In the genomic region with DNA sequence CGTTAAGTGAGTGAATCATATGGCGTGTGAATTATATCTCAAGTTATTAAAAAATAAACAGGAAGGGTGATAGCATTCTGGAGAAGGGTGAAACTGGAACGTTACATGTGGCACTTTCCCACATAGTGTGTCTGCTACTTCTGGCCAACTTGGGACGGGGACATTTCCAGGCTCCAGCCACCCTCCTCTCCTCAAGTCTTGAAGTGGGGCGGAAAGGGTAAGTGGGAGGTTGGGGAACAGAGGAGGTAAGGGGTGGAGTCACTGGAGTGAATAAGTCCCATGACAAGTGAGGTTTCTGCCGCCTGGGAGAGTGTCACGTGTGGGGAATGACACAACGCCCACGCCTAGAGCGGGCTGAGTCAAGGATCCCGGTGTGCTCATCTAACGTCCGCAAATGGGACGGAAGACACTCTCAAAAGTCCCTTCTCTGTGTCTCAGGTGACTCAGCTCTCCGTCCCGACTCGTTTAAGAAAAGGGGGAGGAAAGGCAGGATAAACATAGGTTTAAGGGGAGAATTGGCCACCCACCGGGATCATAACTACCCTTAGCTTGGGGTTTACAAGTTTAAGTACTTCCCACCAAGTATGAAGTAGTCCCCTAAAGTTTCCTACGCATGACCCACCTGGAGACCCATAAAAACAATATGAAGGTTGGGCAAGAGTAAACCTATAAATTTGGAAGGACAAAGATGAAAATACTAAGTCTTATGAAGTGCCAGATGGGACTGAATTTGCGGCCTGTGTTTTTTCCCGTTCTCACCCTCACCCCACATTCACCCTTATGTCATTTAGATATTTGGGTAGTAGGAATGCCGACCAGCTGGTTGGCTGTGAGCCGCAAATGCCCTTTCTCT, we compare ENCODE assay signal across 1 cellular context.
TF ChIP-seq lines count a peak whose summit lies in the region.

No MANE protein-coding gene starts in this region.

TF ChIP-seq in HepG2, 621 proteins besides CTCF, POLR2A, EP300 and RAD21 (continued from another document and continues in another):
- TF ChIP-seq, protein P1, sequence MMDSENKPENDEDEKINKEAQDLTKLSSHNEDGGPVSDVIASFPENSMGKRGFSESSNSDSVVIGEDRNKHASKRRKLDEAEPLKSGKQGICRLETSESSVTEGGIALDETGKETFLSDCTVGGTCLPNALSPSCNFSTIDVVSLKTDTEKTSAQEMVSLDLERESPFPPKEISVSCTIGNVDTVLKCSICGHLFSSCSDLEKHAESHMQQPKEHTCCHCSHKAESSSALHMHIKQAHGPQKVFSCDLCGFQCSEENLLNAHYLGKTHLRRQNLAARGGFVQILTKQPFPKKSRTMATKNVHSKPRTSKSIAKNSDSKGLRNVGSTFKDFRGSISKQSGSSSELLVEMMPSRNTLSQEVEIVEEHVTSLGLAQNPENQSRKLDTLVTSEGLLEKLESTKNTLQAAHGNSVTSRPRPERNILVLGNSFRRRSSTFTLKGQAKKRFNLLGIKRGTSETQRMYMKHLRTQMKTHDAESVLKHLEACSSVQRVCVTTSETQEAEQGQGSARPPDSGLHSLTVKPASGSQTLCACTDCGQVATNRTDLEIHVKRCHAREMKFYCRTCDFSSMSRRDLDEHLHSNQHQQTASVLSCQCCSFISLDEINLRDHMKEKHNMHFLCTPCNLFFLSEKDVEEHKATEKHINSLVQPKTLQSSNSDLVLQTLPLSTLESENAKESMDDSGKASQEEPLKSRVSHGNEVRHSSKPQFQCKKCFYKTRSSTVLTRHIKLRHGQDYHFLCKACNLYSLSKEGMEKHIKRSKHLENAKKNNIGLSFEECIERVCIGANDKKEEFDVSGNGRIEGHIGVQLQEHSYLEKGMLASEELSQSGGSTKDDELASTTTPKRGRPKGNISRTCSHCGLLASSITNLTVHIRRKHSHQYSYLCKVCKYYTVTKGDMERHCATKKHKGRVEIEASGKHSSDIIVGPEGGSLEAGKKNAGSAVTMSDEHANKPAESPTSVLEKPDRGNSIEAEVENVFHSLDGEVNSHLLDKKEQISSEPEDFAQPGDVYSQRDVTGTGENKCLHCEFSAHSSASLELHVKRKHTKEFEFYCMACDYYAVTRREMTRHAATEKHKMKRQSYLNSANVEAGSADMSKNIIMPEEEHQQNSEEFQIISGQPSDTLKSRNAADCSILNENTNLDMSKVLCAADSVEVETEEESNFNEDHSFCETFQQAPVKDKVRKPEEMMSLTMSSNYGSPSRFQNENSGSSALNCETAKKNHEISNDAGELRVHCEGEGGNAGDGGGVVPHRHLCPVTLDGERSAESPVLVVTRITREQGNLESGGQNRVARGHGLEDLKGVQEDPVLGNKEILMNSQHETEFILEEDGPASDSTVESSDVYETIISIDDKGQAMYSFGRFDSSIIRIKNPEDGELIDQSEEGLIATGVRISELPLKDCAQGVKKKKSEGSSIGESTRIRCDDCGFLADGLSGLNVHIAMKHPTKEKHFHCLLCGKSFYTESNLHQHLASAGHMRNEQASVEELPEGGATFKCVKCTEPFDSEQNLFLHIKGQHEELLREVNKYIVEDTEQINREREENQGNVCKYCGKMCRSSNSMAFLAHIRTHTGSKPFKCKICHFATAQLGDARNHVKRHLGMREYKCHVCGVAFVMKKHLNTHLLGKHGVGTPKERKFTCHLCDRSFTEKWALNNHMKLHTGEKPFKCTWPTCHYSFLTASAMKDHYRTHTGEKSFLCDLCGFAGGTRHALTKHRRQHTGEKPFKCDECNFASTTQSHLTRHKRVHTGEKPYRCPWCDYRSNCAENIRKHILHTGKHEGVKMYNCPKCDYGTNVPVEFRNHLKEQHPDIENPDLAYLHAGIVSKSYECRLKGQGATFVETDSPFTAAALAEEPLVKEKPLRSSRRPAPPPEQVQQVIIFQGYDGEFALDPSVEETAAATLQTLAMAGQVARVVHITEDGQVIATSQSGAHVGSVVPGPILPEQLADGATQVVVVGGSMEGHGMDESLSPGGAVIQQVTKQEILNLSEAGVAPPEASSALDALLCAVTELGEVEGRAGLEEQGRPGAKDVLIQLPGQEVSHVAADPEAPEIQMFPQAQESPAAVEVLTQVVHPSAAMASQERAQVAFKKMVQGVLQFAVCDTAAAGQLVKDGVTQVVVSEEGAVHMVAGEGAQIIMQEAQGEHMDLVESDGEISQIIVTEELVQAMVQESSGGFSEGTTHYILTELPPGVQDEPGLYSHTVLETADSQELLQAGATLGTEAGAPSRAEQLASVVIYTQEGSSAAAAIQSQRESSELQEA (CRISPR knock-in tag; IDR thresholded peaks at IDR 0.05; ENCODE audit: not compliant biosample characterization): peak; percentile 23
- TF ChIP-seq, protein P2, sequence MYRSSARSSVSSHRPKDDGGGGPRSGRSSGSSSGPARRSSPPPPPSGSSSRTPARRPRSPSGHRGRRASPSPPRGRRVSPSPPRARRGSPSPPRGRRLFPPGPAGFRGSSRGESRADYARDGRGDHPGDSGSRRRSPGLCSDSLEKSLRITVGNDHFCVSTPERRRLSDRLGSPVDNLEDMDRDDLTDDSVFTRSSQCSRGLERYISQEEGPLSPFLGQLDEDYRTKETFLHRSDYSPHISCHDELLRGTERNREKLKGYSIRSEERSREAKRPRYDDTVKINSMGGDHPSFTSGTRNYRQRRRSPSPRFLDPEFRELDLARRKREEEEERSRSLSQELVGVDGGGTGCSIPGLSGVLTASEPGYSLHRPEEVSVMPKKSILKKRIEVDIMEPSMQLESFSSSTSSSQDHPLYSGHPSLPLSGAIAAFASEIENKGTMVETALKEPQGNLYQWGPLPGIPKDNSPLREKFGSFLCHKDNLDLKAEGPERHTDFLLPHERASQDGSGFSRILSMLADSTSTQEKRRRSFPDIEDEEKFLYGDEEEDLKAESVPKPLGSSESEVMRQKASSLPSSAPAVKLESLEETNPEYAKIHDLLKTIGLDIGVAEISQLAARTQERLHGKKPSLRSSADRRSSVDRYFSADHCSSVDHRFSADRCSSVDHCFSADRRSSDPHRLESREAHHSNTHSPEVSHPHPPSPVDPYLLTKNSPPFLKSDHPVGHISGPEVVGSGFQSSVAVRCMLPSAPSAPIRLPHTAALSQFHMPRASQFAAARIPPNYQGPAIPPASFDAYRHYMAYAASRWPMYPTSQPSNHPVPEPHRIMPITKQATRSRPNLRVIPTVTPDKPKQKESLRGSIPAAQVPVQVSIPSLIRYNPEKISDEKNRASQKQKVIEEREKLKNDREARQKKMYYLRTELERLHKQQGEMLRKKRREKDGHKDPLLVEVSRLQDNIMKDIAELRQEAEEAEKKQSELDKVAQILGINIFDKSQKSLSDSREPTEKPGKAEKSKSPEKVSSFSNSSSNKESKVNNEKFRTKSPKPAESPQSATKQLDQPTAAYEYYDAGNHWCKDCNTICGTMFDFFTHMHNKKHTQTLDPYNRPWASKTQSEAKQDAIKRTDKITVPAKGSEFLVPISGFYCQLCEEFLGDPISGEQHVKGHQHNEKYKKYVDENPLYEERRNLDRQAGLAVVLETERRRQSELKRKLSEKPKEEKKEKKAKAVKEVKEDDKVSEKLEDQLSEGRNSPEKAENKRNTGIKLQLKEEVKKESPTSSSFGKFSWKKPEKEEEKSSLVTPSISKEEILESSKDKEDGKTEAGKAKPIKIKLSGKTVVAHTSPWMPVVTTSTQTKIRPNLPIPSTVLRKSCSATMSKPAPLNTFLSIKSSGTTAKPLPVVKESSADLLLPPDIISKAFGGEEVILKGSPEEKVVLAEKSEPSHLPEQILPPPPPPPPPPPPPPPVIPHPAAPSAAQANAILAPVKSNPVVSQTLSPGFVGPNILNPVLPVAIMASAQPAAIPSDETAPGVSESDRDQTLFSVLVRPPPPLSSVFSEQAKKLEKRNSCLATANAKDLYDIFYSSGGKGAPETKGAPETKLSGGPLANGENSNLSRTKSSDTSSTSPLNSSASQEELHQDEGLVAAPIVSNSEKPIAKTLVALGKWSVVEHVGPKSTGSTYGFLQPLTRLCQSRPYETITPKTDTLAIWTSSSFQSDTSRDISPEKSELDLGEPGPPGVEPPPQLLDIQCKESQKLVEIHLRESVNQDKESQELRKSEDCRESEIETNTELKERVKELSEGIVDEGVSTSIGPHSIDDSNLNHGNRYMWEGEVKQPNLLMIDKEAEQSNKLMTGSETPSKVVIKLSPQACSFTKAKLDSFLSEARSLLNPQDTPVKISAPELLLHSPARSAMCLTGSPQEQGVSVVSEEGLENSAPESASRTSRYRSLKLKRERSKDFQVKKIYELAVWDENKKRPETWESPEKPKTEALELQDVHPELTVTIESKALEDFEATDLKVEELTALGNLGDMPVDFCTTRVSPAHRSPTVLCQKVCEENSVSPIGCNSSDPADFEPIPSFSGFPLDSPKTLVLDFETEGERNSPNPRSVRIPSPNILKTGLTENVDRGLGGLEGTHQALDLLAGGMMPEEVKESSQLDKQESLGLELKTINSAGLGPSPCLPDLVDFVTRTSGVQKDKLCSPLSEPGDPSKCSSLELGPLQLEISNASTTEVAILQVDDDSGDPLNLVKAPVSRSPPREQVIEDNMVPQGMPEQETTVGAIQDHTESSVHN (CRISPR knock-in tag; IDR thresholded peaks at IDR 0.05): no peak
- no peak for TF ChIP-seq ZNF577 (CRISPR knock-in tag; IDR thresholded peaks at IDR 0.05; ENCODE audit: borderline replicate concordance, low read depth)
- TF ChIP-seq HIVEP1 (CRISPR knock-in tag; IDR thresholded peaks at IDR 0.05): no peak
- no peak for TF ChIP-seq CHD2 (IDR thresholded peaks at IDR 0.05; ENCODE audit: low read depth, low read length)
- TF ChIP-seq ISX (CRISPR knock-in tag; conservative IDR thresholded peaks at IDR 0.05): no peak
- TF ChIP-seq ZNF12 (CRISPR knock-in tag; IDR thresholded peaks at IDR 0.05): no peak
- TF ChIP-seq NR2F1 (CRISPR knock-in tag; IDR thresholded peaks at IDR 0.05): 0 out of 4 replicates have a peak, but pooled peaks of 1 of the 2 experiments have one; percentile 24
- peak; percentile 34; the same call in 1 of the 2 replicates for TF ChIP-seq ZFY (CRISPR knock-in tag; IDR thresholded peaks at IDR 0.05)
- peak; percentile 39; the same call in 1 of the 2 replicates for TF ChIP-seq TGIF2 (CRISPR knock-in tag; IDR thresholded peaks at IDR 0.05)
- TF ChIP-seq, protein P3, sequence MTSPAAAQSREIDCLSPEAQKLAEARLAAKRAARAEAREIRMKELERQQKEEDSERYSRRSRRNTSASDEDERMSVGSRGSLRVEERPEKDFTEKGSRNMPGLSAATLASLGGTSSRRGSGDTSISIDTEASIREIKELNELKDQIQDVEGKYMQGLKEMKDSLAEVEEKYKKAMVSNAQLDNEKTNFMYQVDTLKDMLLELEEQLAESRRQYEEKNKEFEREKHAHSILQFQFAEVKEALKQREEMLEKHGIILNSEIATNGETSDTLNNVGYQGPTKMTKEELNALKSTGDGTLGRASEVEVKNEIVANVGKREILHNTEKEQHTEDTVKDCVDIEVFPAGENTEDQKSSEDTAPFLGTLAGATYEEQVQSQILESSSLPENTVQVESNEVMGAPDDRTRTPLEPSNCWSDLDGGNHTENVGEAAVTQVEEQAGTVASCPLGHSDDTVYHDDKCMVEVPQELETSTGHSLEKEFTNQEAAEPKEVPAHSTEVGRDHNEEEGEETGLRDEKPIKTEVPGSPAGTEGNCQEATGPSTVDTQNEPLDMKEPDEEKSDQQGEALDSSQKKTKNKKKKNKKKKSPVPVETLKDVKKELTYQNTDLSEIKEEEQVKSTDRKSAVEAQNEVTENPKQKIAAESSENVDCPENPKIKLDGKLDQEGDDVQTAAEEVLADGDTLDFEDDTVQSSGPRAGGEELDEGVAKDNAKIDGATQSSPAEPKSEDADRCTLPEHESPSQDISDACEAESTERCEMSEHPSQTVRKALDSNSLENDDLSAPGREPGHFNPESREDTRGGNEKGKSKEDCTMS (CRISPR knock-in tag; conservative IDR thresholded peaks at IDR 0.05): no peak
- no peak for TF ChIP-seq CC2D1A (CRISPR knock-in tag; IDR thresholded peaks at IDR 0.05)
- TF ChIP-seq, protein P4, sequence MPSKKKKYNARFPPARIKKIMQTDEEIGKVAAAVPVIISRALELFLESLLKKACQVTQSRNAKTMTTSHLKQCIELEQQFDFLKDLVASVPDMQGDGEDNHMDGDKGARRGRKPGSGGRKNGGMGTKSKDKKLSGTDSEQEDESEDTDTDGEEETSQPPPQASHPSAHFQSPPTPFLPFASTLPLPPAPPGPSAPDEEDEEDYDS (CRISPR knock-in tag; IDR thresholded peaks at IDR 0.05): peak; percentile 55
- no peak for TF ChIP-seq HNF4G (IDR thresholded peaks at IDR 0.05; ENCODE audit: borderline replicate concordance, low read depth, low read length)
- TF ChIP-seq HNF4G (CRISPR knock-in tag; IDR thresholded peaks at IDR 0.05; ENCODE audit: borderline replicate concordance, low read depth): no peak
- TF ChIP-seq, protein P5, sequence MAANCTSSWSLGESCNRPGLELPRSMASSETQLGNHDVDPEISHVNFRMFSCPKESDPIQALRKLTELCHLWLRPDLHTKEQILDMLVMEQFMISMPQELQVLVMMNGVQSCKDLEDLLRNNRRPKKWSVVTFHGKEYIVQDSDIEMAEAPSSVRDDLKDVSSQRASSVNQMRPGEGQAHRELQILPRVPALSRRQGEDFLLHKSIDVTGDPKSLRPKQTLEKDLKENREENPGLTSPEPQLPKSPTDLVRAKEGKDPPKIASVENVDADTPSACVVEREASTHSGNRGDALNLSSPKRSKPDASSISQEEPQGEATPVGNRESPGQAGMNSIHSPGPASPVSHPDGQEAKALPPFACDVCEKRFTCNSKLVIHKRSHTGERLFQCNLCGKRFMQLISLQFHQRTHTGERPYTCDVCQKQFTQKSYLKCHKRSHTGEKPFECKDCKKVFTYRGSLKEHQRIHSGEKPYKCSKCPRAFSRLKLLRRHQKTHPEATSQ (CRISPR knock-in tag; IDR thresholded peaks at IDR 0.05; ENCODE audit: borderline replicate concordance): no peak
- TF ChIP-seq ZNF180 (CRISPR knock-in tag; IDR thresholded peaks at IDR 0.05; ENCODE audit: borderline replicate concordance, low read depth): no peak
- TF ChIP-seq PAF1 (CRISPR knock-in tag; IDR thresholded peaks at IDR 0.05): no peak
- no peak for TF ChIP-seq ZNF841 (CRISPR knock-in tag; IDR thresholded peaks at IDR 0.05; ENCODE audit: borderline replicate concordance)
- TF ChIP-seq TCF7L2 (IDR thresholded peaks at IDR 0.05; ENCODE audit: low read depth, low read length): no peak
- no peak for TF ChIP-seq HOXA9 (CRISPR knock-in tag; IDR thresholded peaks at IDR 0.05; ENCODE audit: borderline replicate concordance)
- no peak for TF ChIP-seq ZNF24 (IDR thresholded peaks at IDR 0.05)
- no peak for TF ChIP-seq SRF (IDR thresholded peaks at IDR 0.05; ENCODE audit: low read depth, low read length)
- TF ChIP-seq, protein P6, sequence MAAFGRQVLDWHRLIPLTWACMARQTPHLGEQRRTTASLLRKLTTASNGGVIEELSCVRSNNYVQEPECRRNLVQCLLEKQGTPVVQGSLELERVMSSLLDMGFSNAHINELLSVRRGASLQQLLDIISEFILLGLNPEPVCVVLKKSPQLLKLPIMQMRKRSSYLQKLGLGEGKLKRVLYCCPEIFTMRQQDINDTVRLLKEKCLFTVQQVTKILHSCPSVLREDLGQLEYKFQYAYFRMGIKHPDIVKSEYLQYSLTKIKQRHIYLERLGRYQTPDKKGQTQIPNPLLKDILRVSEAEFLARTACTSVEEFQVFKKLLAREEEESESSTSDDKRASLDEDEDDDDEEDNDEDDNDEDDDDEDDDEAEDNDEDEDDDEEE (CRISPR knock-in tag; IDR thresholded peaks at IDR 0.05): peak; percentile 89; the same call in 1 of the 2 replicates
- no peak for TF ChIP-seq CENPT (CRISPR knock-in tag; IDR thresholded peaks at IDR 0.05; ENCODE audit: low read depth)
- TF ChIP-seq PHB2 (IDR thresholded peaks at IDR 0.05; ENCODE audit: partially characterized antibody): no peak
- TF ChIP-seq, protein P7, sequence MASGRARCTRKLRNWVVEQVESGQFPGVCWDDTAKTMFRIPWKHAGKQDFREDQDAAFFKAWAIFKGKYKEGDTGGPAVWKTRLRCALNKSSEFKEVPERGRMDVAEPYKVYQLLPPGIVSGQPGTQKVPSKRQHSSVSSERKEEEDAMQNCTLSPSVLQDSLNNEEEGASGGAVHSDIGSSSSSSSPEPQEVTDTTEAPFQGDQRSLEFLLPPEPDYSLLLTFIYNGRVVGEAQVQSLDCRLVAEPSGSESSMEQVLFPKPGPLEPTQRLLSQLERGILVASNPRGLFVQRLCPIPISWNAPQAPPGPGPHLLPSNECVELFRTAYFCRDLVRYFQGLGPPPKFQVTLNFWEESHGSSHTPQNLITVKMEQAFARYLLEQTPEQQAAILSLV (CRISPR knock-in tag; IDR thresholded peaks at IDR 0.05; ENCODE audit: borderline replicate concordance): peak; percentile 63
- TF ChIP-seq NFE2 (CRISPR knock-in tag; IDR thresholded peaks at IDR 0.05): no peak
- TF ChIP-seq SOX5 (CRISPR knock-in tag; IDR thresholded peaks at IDR 0.05; ENCODE audit: borderline replicate concordance): peak; percentile 66; the same call in 1 of the 2 replicates
